Comparison of ENCODE assay signal across 2 cellular contexts in genomic region chr1:24097663-24098062, GRCh38.
TF ChIP-seq lines count a peak whose summit lies in the region.

No MANE protein-coding gene starts in this region.

TF ChIP-seq in HEK293, 187 proteins besides CTCF, POLR2A, EP300 and RAD21:
- TF ChIP-seq ZNF394 (tag by site-specific recombination; IDR thresholded peaks at IDR 0.05; ENCODE audit: borderline replicate concordance) (no peak), ZFHX2 (tag by site-specific recombination; conservative IDR thresholded peaks at IDR 0.05) (0 out of 2 replicates have a peak, but pooled peaks have one; percentile 28)

TF ChIP-seq in K562, 482 proteins besides CTCF, POLR2A, EP300 and RAD21:
- TF ChIP-seq ATF6 (CRISPR knock-in tag; IDR thresholded peaks at IDR 0.05), result no peak
- TF ChIP-seq IRF2 (CRISPR knock-in tag; IDR thresholded peaks at IDR 0.05), result 0 out of 2 replicates have a peak, but pooled peaks have one; percentile 66
- no peak for TF ChIP-seq E2F6 (IDR thresholded peaks at IDR 0.05; ENCODE audit: borderline replicate concordance in 1 of 2, extremely low read depth in 1 of 2, insufficient read depth in 1 of 2, insufficient read length in 1 of 2, low read depth in 1 of 2, low read length in 1 of 2, poor library complexity in 1 of 2, severe bottlenecking in 1 of 2)
- no peak for TF ChIP-seq CBX2 (IDR thresholded peaks at IDR 0.05; ENCODE audit: insufficient read depth, low read length, poor library complexity, severe bottlenecking)
- no peak for TF ChIP-seq ARID1B (IDR thresholded peaks at IDR 0.05)
- no peak for TF ChIP-seq JUNB (CRISPR knock-in tag; conservative IDR thresholded peaks at IDR 0.05)
- no peak for TF ChIP-seq PHB (CRISPR knock-in tag; IDR thresholded peaks at IDR 0.05)
- no peak for TF ChIP-seq STAG1 (CRISPR knock-in tag; IDR thresholded peaks at IDR 0.05; ENCODE audit: borderline replicate concordance)
- no peak for TF ChIP-seq ZNF764 (CRISPR knock-in tag; IDR thresholded peaks at IDR 0.05; ENCODE audit: low read depth)
- no peak for TF ChIP-seq MXI1 (IDR thresholded peaks at IDR 0.05; ENCODE audit: low read depth, low read length)
- no peak for TF ChIP-seq ZNF583 (CRISPR knock-in tag; IDR thresholded peaks at IDR 0.05)
- TF ChIP-seq POLR2G (IDR thresholded peaks at IDR 0.05; ENCODE audit: low read depth, low read length), result no peak
- TF ChIP-seq ZEB2 (IDR thresholded peaks at IDR 0.05), result no peak
- TF ChIP-seq TCF3 (CRISPR knock-in tag; IDR thresholded peaks at IDR 0.05), result no peak
- TF ChIP-seq ID3 (CRISPR knock-in tag; IDR thresholded peaks at IDR 0.05), result no peak
- TF ChIP-seq ID3 (tag; IDR thresholded peaks at IDR 0.05), result no peak
- TF ChIP-seq ZNF282 (CRISPR knock-in tag; IDR thresholded peaks at IDR 0.05), result 0 out of 2 replicates have a peak, but pooled peaks have one; percentile 37
- no peak for TF ChIP-seq PKNOX1 (IDR thresholded peaks at IDR 0.05)
- TF ChIP-seq RHOXF2B (CRISPR knock-in tag; conservative IDR thresholded peaks at IDR 0.05), result no peak
- no peak for TF ChIP-seq KDM5B (IDR thresholded peaks at IDR 0.05; ENCODE audit: insufficient replicate concordance, low read depth, low read length)
- TF ChIP-seq ZNF263 (CRISPR knock-in tag; IDR thresholded peaks at IDR 0.05; ENCODE audit: borderline replicate concordance), result 0 out of 2 replicates have a peak, but pooled peaks have one; percentile 21
- no peak for TF ChIP-seq POLR2AphosphoS2 (IDR thresholded peaks at IDR 0.05; ENCODE audit: low read length)
- TF ChIP-seq TCF7L2 (IDR thresholded peaks at IDR 0.05; ENCODE audit: low read depth, low read length), result no peak
- peak; percentile 40; the same call in 1 of the 2 replicates for TF ChIP-seq EGR1 (conservative IDR thresholded peaks at IDR 0.05)
- TF ChIP-seq PPARD (CRISPR knock-in tag; IDR thresholded peaks at IDR 0.05), result no peak
